Comparison of ENCODE assay signal across 30 cellular contexts in genomic region chrX:129566081-129566480, GRCh38. TPM values are rescaled to one million over a fixed set of nuclear protein-coding genes. Genes with fewer than 3 reads are reported as not detected.
DNase-seq lines count a peak whose midpoint lies in the region; ATAC-seq and TF ChIP-seq lines count a peak whose summit lies in the region.
"Had no signal": no experiment of that assay in that cellular context is flagged by ENCODE, and none has a peak within 500 bp of the region (broad histone marks: within the 10 kb centered on the region; RNA-seq: fewer than 3 reads in every experiment).

No MANE protein-coding gene starts in this region.

- DNase-seq in activated CD4-positive, alpha-beta T cell treated with anti-CD3 and anti-CD28 coated beads for 36 hours = no peak
- no peak for DNase-seq in activated CD4-positive, alpha-beta T cell treated with anti-CD3 and anti-CD28 coated beads for 4 hours
- DNase-seq in astrocyte of the cerebellum (ENCODE audit: low read depth) = peak; percentile 26
- peak; percentile 46 for DNase-seq in fibroblast of pulmonary artery (ENCODE audit: low read depth)
- peak; percentile 41 for DNase-seq in skeletal muscle cell (ENCODE audit: low read depth)
- no peak for DNase-seq in RWPE1 (ENCODE audit: low spot score)
- DNase-seq in glomerular visceral epithelial cell (ENCODE audit: extremely low spot score) = no peak
- DNase-seq in NCI-H1417 treated with DMSO at 0.1 percent for 48 hours (lab: John Stamatoyannopoulos, UW) = no peak
- DNase-seq: 8988T; activated B cell treated with CpG ODN at 0.5 μM for 24 hours; activated CD8-positive, alpha-beta T cell treated with anti-CD3 and anti-CD28 coated beads for 36 hours; activated effector memory CD4-positive, alpha-beta T cell treated with anti-CD3 and anti-CD28 coated beads, Interleukin-2, amount 50 U/mL, for 16 hours; activated naive CD8-positive, alpha-beta T cell treated with anti-CD3 and anti-CD28 coated beads, Interleukin-2, amount 50 U/mL, for 24 hours; activated T-cell treated with anti-CD3 and anti-CD28 coated beads for 4 hours; dermis blood vessel endothelial cell; DMS53; foreskin keratinocyte; naive thymus-derived CD8-positive, alpha-beta T cell; NCI-H2171; NCI-H526 treated with DMSO at 0.1 percent for 48 hours; retina; SK-N-SH; spleen; stimulated activated CD4-positive, alpha-beta T cell treated with anti-CD3 and anti-CD28 coated beads, Interleukin-2, amount 100 ng/mL, for 48 hours; T-helper 9 cell; upper lobe of right lung had no signal

- H3K9me3 Mint-ChIP-seq in activated CD4-positive, alpha-beta T cell treated with anti-CD3 and anti-CD28 coated beads for 36 hours (ENCODE audit: low read depth) = no peaks in the 10 kb centered on the region
- H3K9me3 Mint-ChIP-seq: activated B cell treated with CpG ODN at 0.5 μM for 24 hours; activated CD8-positive, alpha-beta T cell treated with anti-CD3 and anti-CD28 coated beads for 36 hours; activated naive CD8-positive, alpha-beta T cell treated with anti-CD3 and anti-CD28 coated beads, Interleukin-2, amount 50 U/mL, for 24 hours; stimulated activated memory B cell treated with anti-CD40 and anti-IgM and Interleukin-4, amounts not matched to agents 10 μg/mL and 1 μg/mL and 100 μg/mL, for 72 hours had no signal

- intact Hi-C loops in activated CD4-positive, alpha-beta T cell treated with anti-CD3 and anti-CD28 coated beads for 36 hours (cut with DNase I, micrococcal nuclease) = no loop called here

- H3K36me3 Mint-ChIP-seq in activated CD4-positive, alpha-beta T cell treated with anti-CD3 and anti-CD28 coated beads for 36 hours (ENCODE audit: low read depth) = peaks cover 14% of the 10 kb centered on the region

- H3K27me3 Mint-ChIP-seq in activated CD4-positive, alpha-beta T cell treated with anti-CD3 and anti-CD28 coated beads for 36 hours = no peaks in the 10 kb centered on the region
- H3K27me3 Mint-ChIP-seq: activated B cell treated with CpG ODN at 0.5 μM for 24 hours; activated CD8-positive, alpha-beta T cell treated with anti-CD3 and anti-CD28 coated beads for 36 hours; activated naive CD8-positive, alpha-beta T cell treated with anti-CD3 and anti-CD28 coated beads, Interleukin-2, amount 50 U/mL, for 24 hours; naive thymus-derived CD8-positive, alpha-beta T cell; stimulated activated memory B cell treated with anti-CD40 and anti-IgM and Interleukin-4, amounts not matched to agents 10 μg/mL and 1 μg/mL and 100 μg/mL, for 72 hours had no signal

- in situ Hi-C loops in astrocyte of the cerebellum (cut with HindIII; ENCODE audit: low sequenced_read_pairs) = no loop called here

- no peak for ATAC-seq in activated CD4-positive, alpha-beta T cell treated with anti-CD3 and anti-CD28 coated beads for 36 hours
- ATAC-seq: activated CD8-positive, alpha-beta T cell treated with anti-CD3 and anti-CD28 coated beads for 36 hours; activated naive CD8-positive, alpha-beta T cell treated with anti-CD3 and anti-CD28 coated beads, Interleukin-2, amount 50 U/mL, for 24 hours; foreskin keratinocyte; left lobe of liver; naive thymus-derived CD8-positive, alpha-beta T cell; stimulated activated memory B cell treated with anti-CD40 and anti-IgM and Interleukin-4, amounts not matched to agents 10 μg/mL and 1 μg/mL and 100 μg/mL, for 72 hours; upper lobe of right lung had no signal

- no peak overlapping the region for H3K4me3 Mint-ChIP-seq in activated CD4-positive, alpha-beta T cell treated with anti-CD3 and anti-CD28 coated beads for 36 hours
- H3K4me3 Mint-ChIP-seq: activated B cell treated with CpG ODN at 0.5 μM for 24 hours; activated CD8-positive, alpha-beta T cell treated with anti-CD3 and anti-CD28 coated beads for 36 hours; activated naive CD8-positive, alpha-beta T cell treated with anti-CD3 and anti-CD28 coated beads, Interleukin-2, amount 50 U/mL, for 24 hours; stimulated activated memory B cell treated with anti-CD40 and anti-IgM and Interleukin-4, amounts not matched to agents 10 μg/mL and 1 μg/mL and 100 μg/mL, for 72 hours had no signal

- no peak overlapping the region for H3K27ac ChIP-seq in RWPE1
- H3K27ac ChIP-seq: foreskin keratinocyte, KMS-11, spleen, upper lobe of right lung had no signal

- peaks cover 11% of the 10 kb centered on the region for H3K4me1 Mint-ChIP-seq in activated CD4-positive, alpha-beta T cell treated with anti-CD3 and anti-CD28 coated beads for 36 hours

- peak overlapping the region; percentile 14 for H3K27ac Mint-ChIP-seq in activated CD4-positive, alpha-beta T cell treated with anti-CD3 and anti-CD28 coated beads for 36 hours
- H3K27ac Mint-ChIP-seq: activated B cell treated with CpG ODN at 0.5 μM for 24 hours; activated CD8-positive, alpha-beta T cell treated with anti-CD3 and anti-CD28 coated beads for 36 hours; activated naive CD8-positive, alpha-beta T cell treated with anti-CD3 and anti-CD28 coated beads, Interleukin-2, amount 50 U/mL, for 24 hours; stimulated activated memory B cell treated with anti-CD40 and anti-IgM and Interleukin-4, amounts not matched to agents 10 μg/mL and 1 μg/mL and 100 μg/mL, for 72 hours had no signal

- no peak for TF ChIP-seq CTCF in astrocyte of the cerebellum (IDR thresholded peaks at IDR 0.05; ENCODE audit: low read depth, low read length, missing control alignments)
- TF ChIP-seq CTCF in fibroblast of pulmonary artery (IDR thresholded peaks at IDR 0.05; ENCODE audit: low read length, missing control alignments) = no peak
- no peak for TF ChIP-seq CTCF in RWPE1 (conservative IDR thresholded peaks at IDR 0.05; ENCODE audit: low read depth)

- CTCF ChIA-PET in activated CD4-positive, alpha-beta T cell treated with anti-CD3 and anti-CD28 coated beads for 36 hours (lab: Charles Lee) = no interaction called here
- CTCF ChIA-PET in RWPE1 (lab: Yijun Ruan, JAX) = no interaction called here

- H3K4me3 ChIP-seq in astrocyte of the cerebellum (ENCODE audit: low read depth, low read length) (no peak overlapping the region), fibroblast of pulmonary artery (replicated peaks; ENCODE audit: low read depth, low read length) (no peak overlapping the region), skeletal muscle cell (ENCODE audit: low read depth, low read length) (no peak overlapping the region)
- H3K4me3 ChIP-seq: HAP-1, spleen, upper lobe of right lung had no signal

- POLR2A ChIA-PET in activated CD4-positive, alpha-beta T cell treated with anti-CD3 and anti-CD28 coated beads for 36 hours (lab: Charles Lee) = no interaction called here
- POLR2A ChIA-PET in RWPE1 (lab: Yijun Ruan, JAX; ENCODE audit: low non-redundant PET) = no interaction called here

RNA-seq across cellular contexts. Expression of gene OCRL, which starts 26.0 kb away (rescaled TPM):
- 1 to 10 TPM; 3.5 to 3.8 TPM for total RNA-seq in activated CD4-positive, alpha-beta T cell treated with anti-CD3 and anti-CD28 coated beads for 36 hours

RNA-seq across cellular contexts. Expression of gene SMARCA1, which starts 42.8 kb away (rescaled TPM):
- under 1 TPM; 0.21 to 0.23 TPM for total RNA-seq in activated CD4-positive, alpha-beta T cell treated with anti-CD3 and anti-CD28 coated beads for 36 hours

Comparison
In these comparisons a context has a peak if more than half of its experiments do, and no peak if none do; other contexts are left out.
1. DNase-seq: peak in astrocyte of the cerebellum (single experiment), fibroblast of pulmonary artery (single experiment) and skeletal muscle cell (single experiment); none in activated CD4-positive, alpha-beta T cell treated with anti-CD3 and anti-CD28 coated beads for 36 hours (single experiment), activated CD4-positive, alpha-beta T cell treated with anti-CD3 and anti-CD28 coated beads for 4 hours (0 of 2), RWPE1 (single experiment), glomerular visceral epithelial cell (single experiment) and NCI-H1417 treated with DMSO at 0.1 percent for 48 hours (single experiment).